In genomic region chr11:73876424-73877300, GRCh38 we compare ENCODE assay signal across 1 cellular context.
A peak's percentile ranks its signal among the peaks of the same experiment; 100 is the strongest.
TF ChIP-seq lines count a peak whose summit lies in the region.

Gene COA4 (minus strand): TSS chr11:73876846. CDS start chr11:73873378, 3,468 bp downstream.
Gene PAAF1 (plus strand): TSS chr11:73876999. CDS start chr11:73877022, 23 bp downstream.

TF ChIP-seq in HepG2, 621 proteins besides CTCF, POLR2A, EP300 and RAD21 (continued from another document and continues in another):
- peak; percentile 87 for TF ChIP-seq ZGPAT (CRISPR knock-in tag; IDR thresholded peaks at IDR 0.05)
- 0 out of 2 replicates have a peak, but pooled peaks have one; percentile 26 for TF ChIP-seq ESRRA (CRISPR knock-in tag; IDR thresholded peaks at IDR 0.05; ENCODE audit: low read depth)
- no peak for TF ChIP-seq RFX3 (CRISPR knock-in tag; IDR thresholded peaks at IDR 0.05)
- TF ChIP-seq THAP9 (CRISPR knock-in tag; IDR thresholded peaks at IDR 0.05; ENCODE audit: borderline replicate concordance) = peak; percentile 76; the same call in 1 of the 2 replicates
- TF ChIP-seq CHCHD3 (CRISPR knock-in tag; IDR thresholded peaks at IDR 0.05) = no peak
- TF ChIP-seq ZFP91 (CRISPR knock-in tag; IDR thresholded peaks at IDR 0.05; ENCODE audit: borderline replicate concordance) = peak; percentile 94
- 0 out of 2 replicates have a peak, but pooled peaks have one; percentile 82 for TF ChIP-seq AHR (CRISPR knock-in tag; IDR thresholded peaks at IDR 0.05)
- TF ChIP-seq ZNF274 (CRISPR knock-in tag; IDR thresholded peaks at IDR 0.05) = peak; percentile 95
- TF ChIP-seq HMG20A (CRISPR knock-in tag; IDR thresholded peaks at IDR 0.05; ENCODE audit: borderline replicate concordance) = no peak
- TF ChIP-seq FUBP1 (CRISPR knock-in tag; IDR thresholded peaks at IDR 0.05; ENCODE audit: borderline replicate concordance) = no peak
- TF ChIP-seq CBX5 (CRISPR knock-in tag; IDR thresholded peaks at IDR 0.05; ENCODE audit: borderline replicate concordance) = peak; percentile 74; the same call in 1 of the 2 replicates
- no peak; the same call in 1 of the 2 replicates for TF ChIP-seq FOXO1 (CRISPR knock-in tag; IDR thresholded peaks at IDR 0.05)
- TF ChIP-seq HNF4A (CRISPR knock-in tag; IDR thresholded peaks at IDR 0.05) = peak; percentile 91
- TF ChIP-seq FOXA1 (IDR thresholded peaks at IDR 0.05) = no peak
- TF ChIP-seq FOXA1 (CRISPR knock-in tag; IDR thresholded peaks at IDR 0.05) = 0 out of 2 replicates have a peak, but pooled peaks have one; percentile 19
- peak; percentile 51; the same call in 1 of the 2 replicates for TF ChIP-seq KAT7 (CRISPR knock-in tag; IDR thresholded peaks at IDR 0.05; ENCODE audit: borderline replicate concordance)
- peak; percentile 76 for TF ChIP-seq HNF1B (CRISPR knock-in tag; IDR thresholded peaks at IDR 0.05)
- TF ChIP-seq GMEB1 (CRISPR knock-in tag; IDR thresholded peaks at IDR 0.05; ENCODE audit: borderline replicate concordance) = peak; percentile 92; the same call in 1 of the 2 replicates
- no peak for TF ChIP-seq TOE1 (CRISPR knock-in tag; IDR thresholded peaks at IDR 0.05)
- 0 out of 2 replicates have a peak, but pooled peaks have one; percentile 27 for TF ChIP-seq FOSL2 (CRISPR knock-in tag; IDR thresholded peaks at IDR 0.05)
- no peak for TF ChIP-seq HOXD1 (CRISPR knock-in tag; IDR thresholded peaks at IDR 0.05)
- TF ChIP-seq KAT2B (IDR thresholded peaks at IDR 0.05; ENCODE audit: borderline replicate concordance, low read depth, low read length) = no peak
- TF ChIP-seq DZIP1 (CRISPR knock-in tag; IDR thresholded peaks at IDR 0.05) = no peak
- no peak; the same call in 1 of the 2 replicates for TF ChIP-seq TRAFD1 (CRISPR knock-in tag; IDR thresholded peaks at IDR 0.05; ENCODE audit: borderline replicate concordance)
- no peak for TF ChIP-seq ZSCAN29 (CRISPR knock-in tag; conservative IDR thresholded peaks at IDR 0.05)
- TF ChIP-seq ZNF468 (CRISPR knock-in tag; IDR thresholded peaks at IDR 0.05) = no peak
- peak; percentile 96 for TF ChIP-seq KMT2A (CRISPR knock-in tag; IDR thresholded peaks at IDR 0.05)
- peak; percentile 27; the same call in 1 of the 2 replicates for TF ChIP-seq ZFP90 (CRISPR knock-in tag; IDR thresholded peaks at IDR 0.05; ENCODE audit: borderline replicate concordance)
- no peak for TF ChIP-seq ZSCAN20 (CRISPR knock-in tag; IDR thresholded peaks at IDR 0.05; ENCODE audit: borderline replicate concordance)
- TF ChIP-seq ZNF644 (CRISPR knock-in tag; IDR thresholded peaks at IDR 0.05; ENCODE audit: low read depth) = no peak
- TF ChIP-seq E2F1 (CRISPR knock-in tag; IDR thresholded peaks at IDR 0.05) = no peak
- no peak for TF ChIP-seq PHF5A (CRISPR knock-in tag; IDR thresholded peaks at IDR 0.05; ENCODE audit: low read depth, unreplicated experiment)
- TF ChIP-seq SKIL (CRISPR knock-in tag; IDR thresholded peaks at IDR 0.05; ENCODE audit: borderline replicate concordance) = no peak
- no peak for TF ChIP-seq USF2 (IDR thresholded peaks at IDR 0.05; ENCODE audit: low read depth, low read length)
- TF ChIP-seq USF2 (CRISPR knock-in tag; IDR thresholded peaks at IDR 0.05; ENCODE audit: borderline replicate concordance) = no peak
